Comparison of ENCODE assay signal across 21 cellular contexts in the genomic region with DNA sequence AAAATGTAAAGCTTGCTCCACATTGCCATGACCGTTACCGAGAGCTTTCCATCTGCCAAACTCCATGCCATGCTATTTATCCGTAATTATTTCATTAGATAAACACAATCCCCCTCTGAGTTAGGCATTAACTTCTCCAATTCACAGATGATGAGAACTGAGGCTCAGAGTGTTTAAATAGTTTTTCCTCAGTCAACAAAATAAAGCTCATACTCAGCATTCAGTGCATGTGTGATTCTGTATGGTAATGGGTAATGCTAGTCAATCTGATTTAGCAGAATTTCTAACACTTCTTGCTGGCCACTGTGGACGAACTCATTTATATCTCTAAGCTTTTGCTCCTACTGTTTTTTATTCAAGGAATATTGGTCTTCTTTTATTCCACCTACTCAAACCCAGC. TPM values are rescaled to one million over a fixed set of nuclear protein-coding genes. Genes with fewer than 3 reads are reported as not detected.
DNase-seq lines count a peak whose midpoint lies in the region; ATAC-seq, FAIRE-seq and TF ChIP-seq lines count a peak whose summit lies in the region.
"Had no signal": no experiment of that assay in that cellular context is flagged by ENCODE, and none has a peak within 500 bp of the region (broad histone marks: within the 10 kb centered on the region; RNA-seq: fewer than 3 reads in every experiment).

No MANE protein-coding gene starts in this region.

- DNase-seq in activated CD4-positive, alpha-beta T cell treated with anti-CD3 and anti-CD28 coated beads for 36 hours: no peak
- no peak for DNase-seq in activated CD4-positive, alpha-beta T cell treated with anti-CD3 and anti-CD28 coated beads, Interleukin-2, amount 50 U/mL, for 48 hours
- DNase-seq in CD14-positive monocyte (ENCODE audit: low spot score) (no peak), HUDEP-2 (lab: John Stamatoyannopoulos, UW; ENCODE audit: unreplicated experiment in 76 of 76) (no peak)
- DNase-seq in activated CD8-positive, alpha-beta T cell treated with anti-CD3 and anti-CD28 coated beads for 36 hours: no peak
- DNase-seq: activated CD4-positive, alpha-beta T cell treated with anti-CD3 and anti-CD28 coated beads, Interleukin-2, amount 10 ng/mL, durations not matched to agents 7 days and 5 days; activated effector memory CD4-positive, alpha-beta T cell treated with anti-CD3 and anti-CD28 coated beads, Interleukin-2, amount 50 U/mL, for 16 hours; cortex of kidney; GM23248; NCI-H2081 treated with DMSO at 0.1 percent for 48 hours; NCI-H524 treated with DMSO at 0.1 percent for 48 hours; nephron progenitor cell; stimulated activated naive CD4-positive, alpha-beta T cell; upper lobe of left lung had no signal

- TF ChIP-seq CTCF in CD14-positive monocyte (IDR thresholded peaks at IDR 0.05): no peak
- no peak for TF ChIP-seq CTCF in activated CD8-positive, alpha-beta T cell treated with anti-CD3 and anti-CD28 coated beads for 36 hours (IDR thresholded peaks at IDR 0.05)

- CTCF ChIA-PET in activated CD4-positive, alpha-beta T cell treated with anti-CD3 and anti-CD28 coated beads for 36 hours (lab: Charles Lee): interaction anchor here (0.7 to 2.1 kb wide), 3 partner anchors 19 to 208 kb away, joined by 4 to 11 read pairs (median 5); no protein-coding TSS in a partner anchor
- CTCF ChIA-PET in activated CD8-positive, alpha-beta T cell treated with anti-CD3 and anti-CD28 coated beads for 36 hours (lab: Charles Lee): interaction anchor here (2.0 kb wide), 1 partner anchor 13 kb away, joined by 5 read pairs; no protein-coding TSS in a partner anchor

- ATAC-seq in activated CD4-positive, alpha-beta T cell treated with anti-CD3 and anti-CD28 coated beads for 36 hours: no peak
- ATAC-seq in activated CD8-positive, alpha-beta T cell treated with anti-CD3 and anti-CD28 coated beads for 36 hours: no peak
- ATAC-seq in HG02981 (IDR thresholded peaks at IDR 0.05; ENCODE audit: unreplicated experiment): no peak
- ATAC-seq in GM18519 (IDR thresholded peaks at IDR 0.05; ENCODE audit: low FRiP score, unreplicated experiment): no peak

- intact Hi-C loops in activated CD4-positive, alpha-beta T cell treated with anti-CD3 and anti-CD28 coated beads for 36 hours (cut with DNase I, micrococcal nuclease): loop anchor here in 1 of 2 experiments (5.0 kb wide), 2 partner anchors 208 to 1203 kb away; no protein-coding TSS in a partner anchor
- intact Hi-C loops in CD14-positive monocyte (cut with micrococcal nuclease): loop anchor here in 1 of 2 donors (10.0 kb wide), 2 partner anchors 66 to 336 kb away; no protein-coding TSS in a partner anchor
- intact Hi-C loops in activated CD8-positive, alpha-beta T cell treated with anti-CD3 and anti-CD28 coated beads for 36 hours (cut with micrococcal nuclease): no loop called here

- no peaks in the 10 kb centered on the region for H3K9me3 Mint-ChIP-seq in activated CD4-positive, alpha-beta T cell treated with anti-CD3 and anti-CD28 coated beads for 36 hours (ENCODE audit: low read depth)
- no peaks in the 10 kb centered on the region for H3K9me3 Mint-ChIP-seq in CD14-positive monocyte
- H3K9me3 Mint-ChIP-seq in activated CD8-positive, alpha-beta T cell treated with anti-CD3 and anti-CD28 coated beads for 36 hours: no peaks in the 10 kb centered on the region
- H3K9me3 Mint-ChIP-seq: activated CD4-positive, alpha-beta T cell treated with anti-CD3 and anti-CD28 coated beads, Interleukin-2, amount 10 ng/mL, durations not matched to agents 7 days and 5 days; nephron progenitor cell had no signal

- no peaks in the 10 kb centered on the region for H3K27me3 Mint-ChIP-seq in activated CD4-positive, alpha-beta T cell treated with anti-CD3 and anti-CD28 coated beads for 36 hours
- no peaks in the 10 kb centered on the region for H3K27me3 Mint-ChIP-seq in CD14-positive monocyte (ENCODE audit: low read depth in 3 of 3)
- H3K27me3 Mint-ChIP-seq in activated CD8-positive, alpha-beta T cell treated with anti-CD3 and anti-CD28 coated beads for 36 hours: no peaks in the 10 kb centered on the region
- H3K27me3 Mint-ChIP-seq: activated CD4-positive, alpha-beta T cell treated with anti-CD3 and anti-CD28 coated beads, Interleukin-2, amount 10 ng/mL, durations not matched to agents 7 days and 5 days had no signal

- POLR2A ChIA-PET in activated CD4-positive, alpha-beta T cell treated with anti-CD3 and anti-CD28 coated beads for 36 hours (lab: Charles Lee): interaction anchor here (0.7 kb wide), 1 partner anchor 52 kb away, joined by 3 read pairs; no protein-coding TSS in a partner anchor
- POLR2A ChIA-PET in activated CD8-positive, alpha-beta T cell treated with anti-CD3 and anti-CD28 coated beads for 36 hours (lab: Charles Lee): interaction anchor here (0.5 to 1.8 kb wide), 5 partner anchors 14 to 131 kb away, joined by 3 to 8 read pairs (median 3); no protein-coding TSS in a partner anchor

- peaks cover 21% of the 10 kb centered on the region for H3K36me3 Mint-ChIP-seq in activated CD4-positive, alpha-beta T cell treated with anti-CD3 and anti-CD28 coated beads for 36 hours (ENCODE audit: low read depth)
- peaks cover 11 to 20% of the 10 kb centered on the region in 2 donors for H3K36me3 Mint-ChIP-seq in CD14-positive monocyte
- peaks cover 34% of the 10 kb centered on the region for H3K36me3 Mint-ChIP-seq in activated CD8-positive, alpha-beta T cell treated with anti-CD3 and anti-CD28 coated beads for 36 hours (ENCODE audit: low read depth)

- peak; percentile 65 for FAIRE-seq in islet of Langerhans (lab: Jason Lieb, UNC)
- FAIRE-seq: frontal cortex, TTC549 had no signal

- peak overlapping the region; percentile 20 for H3K4me3 Mint-ChIP-seq in activated CD4-positive, alpha-beta T cell treated with anti-CD3 and anti-CD28 coated beads for 36 hours
- H3K4me3 Mint-ChIP-seq in CD14-positive monocyte: no peak overlapping the region
- peak overlapping the region; percentile 31 for H3K4me3 Mint-ChIP-seq in activated CD8-positive, alpha-beta T cell treated with anti-CD3 and anti-CD28 coated beads for 36 hours
- H3K4me3 Mint-ChIP-seq: nephron progenitor cell had no signal

- H3K27ac Mint-ChIP-seq in activated CD4-positive, alpha-beta T cell treated with anti-CD3 and anti-CD28 coated beads for 36 hours: peak overlapping the region; percentile 89
- peak overlapping the region; percentile 79 to 96 (median 88) for H3K27ac Mint-ChIP-seq in CD14-positive monocyte
- H3K27ac Mint-ChIP-seq in activated CD8-positive, alpha-beta T cell treated with anti-CD3 and anti-CD28 coated beads for 36 hours: peak overlapping the region; percentile 86
- H3K27ac Mint-ChIP-seq: nephron progenitor cell had no signal

- peaks cover 71% of the 10 kb centered on the region for H3K4me1 Mint-ChIP-seq in activated CD4-positive, alpha-beta T cell treated with anti-CD3 and anti-CD28 coated beads for 36 hours
- peaks cover 65% of the 10 kb centered on the region for H3K4me1 Mint-ChIP-seq in CD14-positive monocyte
- H3K4me1 Mint-ChIP-seq in activated CD8-positive, alpha-beta T cell treated with anti-CD3 and anti-CD28 coated beads for 36 hours (ENCODE audit: low read depth): peaks cover 67% of the 10 kb centered on the region

RNA-seq across cellular contexts. Expression of a gene that starts 17.3 kb away (rescaled TPM):
- 10 to 100 TPM; 39.8 to 43.5 TPM for total RNA-seq in activated CD4-positive, alpha-beta T cell treated with anti-CD3 and anti-CD28 coated beads for 36 hours
- polyA plus RNA-seq in CD14-positive monocyte: 10 to 100 TPM; 31.0 to 38.6 TPM
- total RNA-seq in activated CD8-positive, alpha-beta T cell treated with anti-CD3 and anti-CD28 coated beads for 36 hours: 10 to 100 TPM; 66.7 to 71.4 TPM
- total RNA-seq: A172, GM23248, SK-MEL-5 had no signal
- polyA plus RNA-seq: GM23248 had no signal

Comparison
In these comparisons a context has a peak if more than half of its experiments do, and no peak if none do; other contexts are left out.
1. H3K4me3 Mint-ChIP-seq: peak in activated CD4-positive, alpha-beta T cell treated with anti-CD3 and anti-CD28 coated beads for 36 hours (single experiment) and activated CD8-positive, alpha-beta T cell treated with anti-CD3 and anti-CD28 coated beads for 36 hours (single experiment); none in CD14-positive monocyte (0 of 2).
2. Peak in every context shown above with its lines, with median percentiles within 50 percentile points of each other: H3K27ac Mint-ChIP-seq.